Comparison of ENCODE assay signal across 17 cellular contexts in genomic region chr10:72653383-72654096, GRCh38. TPM values are rescaled to one million over a fixed set of nuclear protein-coding genes. Genes with fewer than 3 reads are reported as not detected.
DNase-seq lines count a peak whose midpoint lies in the region; ATAC-seq, FAIRE-seq and TF ChIP-seq lines count a peak whose summit lies in the region.
"Had no signal": no experiment of that assay in that cellular context is flagged by ENCODE, and none has a peak within 500 bp of the region (broad histone marks: within the 10 kb centered on the region; RNA-seq: fewer than 3 reads in every experiment).

No MANE protein-coding gene starts in this region.

- 38% methylated on average over 6 of the region's 6 CpGs for WGBS in HepG2 (ENCODE audit: low lambda C conversion rate)
- WGBS in right lobe of liver (ENCODE audit: insufficient coverage, low coverage, low lambda C conversion rate, missing lambda C conversion rate), result 79% methylated on average over 6 of the region's 6 CpGs

- H3K4me3 ChIP-seq in HepG2 (replicated peaks in 1 of 3; ENCODE audit: insufficient read depth in 1 of 3, low read depth in 2 of 3, low read length in 3 of 3) (no peak overlapping the region), right lobe of liver (no peak overlapping the region), gastrocnemius medialis (no peak overlapping the region)
- H3K4me3 ChIP-seq: A549 had no signal

- intact Hi-C loops in HepG2 (cut with micrococcal nuclease; ENCODE audit: unreplicated experiment), result no loop called here
- intact Hi-C loops in right lobe of liver (cut with DNase I), result no loop called here
- intact Hi-C loops in gastrocnemius medialis (cut with DNase I; ENCODE audit: low total_unique reads), result no loop called here

- TF ChIP-seq CTCF in HepG2 (CRISPR knock-in tag; IDR thresholded peaks at IDR 0.05) (no peak), right lobe of liver (IDR thresholded peaks at IDR 0.05) (no peak), gastrocnemius medialis (IDR thresholded peaks at IDR 0.05 in 4 of 5, conservative IDR thresholded peaks at IDR 0.05 in 1 of 5) (no peak)

- ATAC-seq in HepG2 (peak; percentile 23; the same call in 1 of the 3 replicates), right lobe of liver (no peak), gastrocnemius medialis (peak; percentile 94), GM21619 (IDR thresholded peaks at IDR 0.05; ENCODE audit: unreplicated experiment) (no peak)
- ATAC-seq: A549 had no signal

- in situ Hi-C loops in HepG2 (cut with HindIII; ENCODE audit: extremely low pct_ligation_motif_present, low pct_unique_long_range_greater_than_20kb), result no loop called here
- in situ Hi-C loops in gastrocnemius medialis (cut with MboI; ENCODE audit: low sequenced_read_pairs in 4 of 4), result no loop called here

- H3K79me2 ChIP-seq in HepG2 (ENCODE audit: insufficient read depth, low read length), result no peaks in the 10 kb centered on the region

- POLR2A ChIA-PET in HepG2 (lab: Yijun Ruan, JAX), result no interaction called here

- TF ChIP-seq EP300 in HepG2 (IDR thresholded peaks at IDR 0.05; ENCODE audit: low read depth in 2 of 2, low read length in 2 of 2) (no peak), HepG2 (CRISPR knock-in tag; IDR thresholded peaks at IDR 0.05; ENCODE audit: borderline replicate concordance) (no peak)

- no peaks in the 10 kb centered on the region for H4K20me1 ChIP-seq in HepG2 (ENCODE audit: insufficient read depth, low read length)

- BruUV-seq in HepG2 (replicated peaks; lab: Mats Ljungman, UMichigan), result no TSS peak

- H3K27ac ChIP-seq in HepG2 (ENCODE audit: extremely low read length, insufficient read depth, low read length), result no peak overlapping the region
- H3K27ac ChIP-seq in right lobe of liver, result no peak overlapping the region
- H3K27ac ChIP-seq in gastrocnemius medialis, result peak overlapping the region; percentile 39 to 79 (median 72)
- H3K27ac ChIP-seq: 22Rv1, C4-2B had no signal

- H3K4me2 ChIP-seq in HepG2 (ENCODE audit: low read depth, low read length), result no peak overlapping the region; the same call in 1 of the 2 replicates
- H3K4me2 ChIP-seq: A549 had no signal

- FAIRE-seq in HepG2 (lab: Jason Lieb, UNC), result no peak
- FAIRE-seq: A549, H54 had no signal

- no peak overlapping the region for H3K9ac ChIP-seq in HepG2 (ENCODE audit: insufficient read depth, low read depth, low read length)

- H3K27me3 ChIP-seq in HepG2 (ENCODE audit: control insufficient read depth in 1 of 2, insufficient read depth in 2 of 2, low read length in 2 of 2) (no peaks in the 10 kb centered on the region), right lobe of liver (no peaks in the 10 kb centered on the region), gastrocnemius medialis (no peaks in the 10 kb centered on the region)

- H2AFZ ChIP-seq in HepG2 (ENCODE audit: low read length), result no peak overlapping the region

- CTCF ChIA-PET in HepG2 (lab: Yijun Ruan, JAX; ENCODE audit: low intra/inter-chr PET ratio, low total read pairs), result no interaction called here

- TF ChIP-seq POLR2A in HepG2 (IDR thresholded peaks at IDR 0.05; ENCODE audit: insufficient read depth in 1 of 2, low read depth in 2 of 2, low read length in 2 of 2), result no peak
- TF ChIP-seq POLR2A in right lobe of liver (IDR thresholded peaks at IDR 0.05), result no peak
- no peak for TF ChIP-seq POLR2A in gastrocnemius medialis (IDR thresholded peaks at IDR 0.05)

- no peak for TF ChIP-seq RAD21 in HepG2 (CRISPR knock-in tag; IDR thresholded peaks at IDR 0.05)

- no peaks in the 10 kb centered on the region for H3K9me3 ChIP-seq in HepG2 (ENCODE audit: low read length)
- H3K9me3 ChIP-seq in right lobe of liver, result no peaks in the 10 kb centered on the region
- no peaks in the 10 kb centered on the region for H3K9me3 ChIP-seq in gastrocnemius medialis
- H3K9me3 ChIP-seq: A549 had no signal

- DNase-seq in HepG2 (ENCODE audit: low spot score), result no peak
- no peak for DNase-seq in right lobe of liver
- peak; percentile 30 for DNase-seq in myocyte (ENCODE audit: low read depth)
- DNase-seq in gastrocnemius medialis, result no peak
- DNase-seq in DMS79 treated with DMSO at 0.1 percent for 48 hours (lab: John Stamatoyannopoulos, UW), result no peak
- DNase-seq in UCSD-AML1 (lab: John Stamatoyannopoulos, UW; ENCODE audit: unreplicated experiment), result no peak
- DNase-seq: AML-193; CD4-positive, alpha-beta memory T cell; DMS153; DMS79; GF-D8; HCEC 1CT had no signal

- peaks cover 21% of the 10 kb centered on the region for H3K4me1 ChIP-seq in HepG2 (ENCODE audit: insufficient read depth, low read length)
- no peaks in the 10 kb centered on the region for H3K4me1 ChIP-seq in right lobe of liver
- peaks cover 6 to 11% of the 10 kb centered on the region in 2 donors for H3K4me1 ChIP-seq in gastrocnemius medialis

- no peaks in the 10 kb centered on the region for H3K36me3 ChIP-seq in HepG2 (replicated peaks in 1 of 2; ENCODE audit: control insufficient read depth in 1 of 2, insufficient read depth in 2 of 2, low read length in 2 of 2)
- no peaks in the 10 kb centered on the region for H3K36me3 ChIP-seq in right lobe of liver
- H3K36me3 ChIP-seq in gastrocnemius medialis, result no peaks in the 10 kb centered on the region

TF ChIP-seq in HepG2, 621 proteins besides CTCF, POLR2A, EP300 and RAD21 (continues in another document):
- TF ChIP-seq U2AF2 (IDR thresholded peaks at IDR 0.05; ENCODE audit: low read depth, low read length), result no peak
- TF ChIP-seq ZFP37 (CRISPR knock-in tag; IDR thresholded peaks at IDR 0.05; ENCODE audit: borderline replicate concordance), result no peak

RNA-seq across cellular contexts. Expression of gene MICU1, which starts 27.7 kb away (rescaled TPM):
- total RNA-seq in HepG2 (2016; rRNA removed; fragmentation: Illumina TruSeq; extraction: Trizol) (56.1 and 70.3 TPM in 2 replicates), right lobe of liver (10 to 100 TPM; 25.3 to 55.3 (median 38.2) TPM), myocyte (129 and 192 TPM in 2 replicates), gastrocnemius medialis (10 to 100 TPM; 42.7 to 62.2 (median 51.9) TPM)
- 11.5 and 13.8 TPM in 2 replicates for total RNA-seq in HepG2 (2016; cell fraction: cytosol; rRNA removed; fragmentation: Illumina TruSeq; extraction: Trizol; ENCODE audit: low read depth)
- 53.2 and 64.7 TPM in 2 replicates for total RNA-seq in HepG2 (2016; cell fraction: insoluble cytoplasmic fraction; rRNA removed; fragmentation: Illumina TruSeq; extraction: Trizol)
- total RNA-seq in HepG2 (2016; cell fraction: membrane; rRNA removed; fragmentation: Illumina TruSeq; extraction: Trizol), result 24.0 and 26.1 TPM in 2 replicates
- total RNA-seq in HepG2 (2016; cell fraction: nucleus; rRNA removed; fragmentation: Illumina TruSeq; extraction: Trizol), result 34.2 and 41.8 TPM in 2 replicates
- 32.5 and 35.2 TPM in 2 replicates for polyA plus RNA-seq in HepG2 (2011; rRNA removed)
- polyA plus RNA-seq in HepG2 (2011; cell fraction: cytosol; rRNA removed), result 28.3 and 35.6 TPM in 2 replicates
- polyA plus RNA-seq in HepG2 (2011; cell fraction: nucleus; rRNA removed), result 15.9 and 21.5 TPM in 2 replicates
- 41.4 and 61.9 TPM in 2 replicates for polyA plus RNA-seq in HepG2 (2012)
- polyA plus RNA-seq in HepG2 (2016; cell fraction: cytosol; fragmentation: Illumina TruSeq; extraction: Trizol; ENCODE audit: low read depth), result 9.9 and 13.3 TPM in 2 replicates
- 65.0 and 70.1 TPM in 2 replicates for polyA plus RNA-seq in HepG2 (2016; cell fraction: insoluble cytoplasmic fraction; fragmentation: Illumina TruSeq; extraction: Trizol; ENCODE audit: low read depth)
- 24.5 and 25.1 TPM in 2 replicates for polyA plus RNA-seq in HepG2 (2016; cell fraction: membrane; fragmentation: Illumina TruSeq; extraction: Trizol; ENCODE audit: low read depth)
- 32.3 and 34.1 TPM in 2 replicates for polyA plus RNA-seq in HepG2 (2016; cell fraction: nucleus; fragmentation: Illumina TruSeq; extraction: Trizol; ENCODE audit: insufficient read depth, low read depth)
- 43.1 and 46.3 TPM in 2 replicates for polyA minus RNA-seq in HepG2 (2011; rRNA and poly(A)+ RNA removed; ENCODE audit: low replicate concordance)
- 17.9 and 20.9 TPM in 2 replicates for polyA minus RNA-seq in HepG2 (2011; cell fraction: cytosol; rRNA and poly(A)+ RNA removed)
- 39.0 and 39.1 TPM in 2 replicates for polyA minus RNA-seq in HepG2 (2011; cell fraction: nucleus; rRNA and poly(A)+ RNA removed)
- polyA plus RNA-seq in myocyte (2012), result 102 TPM

RNA-seq across cellular contexts. Expression of gene MCU, which starts 38.4 kb away (rescaled TPM):
- 25.9 and 28.7 TPM in 2 replicates for total RNA-seq in HepG2 (2016; rRNA removed; fragmentation: Illumina TruSeq; extraction: Trizol)
- 6.8 and 8.5 TPM in 2 replicates for total RNA-seq in HepG2 (2016; cell fraction: cytosol; rRNA removed; fragmentation: Illumina TruSeq; extraction: Trizol; ENCODE audit: low read depth)
- 23.0 and 32.9 TPM in 2 replicates for total RNA-seq in HepG2 (2016; cell fraction: insoluble cytoplasmic fraction; rRNA removed; fragmentation: Illumina TruSeq; extraction: Trizol)
- total RNA-seq in HepG2 (2016; cell fraction: membrane; rRNA removed; fragmentation: Illumina TruSeq; extraction: Trizol), result 14.0 and 16.5 TPM in 2 replicates
- 18.7 and 28.2 TPM in 2 replicates for total RNA-seq in HepG2 (2016; cell fraction: nucleus; rRNA removed; fragmentation: Illumina TruSeq; extraction: Trizol)
- 39.6 and 64.5 TPM in 2 replicates for polyA plus RNA-seq in HepG2 (2011; rRNA removed)
- polyA plus RNA-seq in HepG2 (2011; cell fraction: cytosol; rRNA removed), result 18.2 and 23.5 TPM in 2 replicates
- polyA plus RNA-seq in HepG2 (2011; cell fraction: nucleus; rRNA removed), result 31.5 and 37.6 TPM in 2 replicates
- 12.8 and 13.7 TPM in 2 replicates for polyA plus RNA-seq in HepG2 (2012)
- polyA plus RNA-seq in HepG2 (2016; cell fraction: cytosol; fragmentation: Illumina TruSeq; extraction: Trizol; ENCODE audit: low read depth), result 3.1 and 3.5 TPM in 2 replicates
- 28.0 and 31.8 TPM in 2 replicates for polyA plus RNA-seq in HepG2 (2016; cell fraction: insoluble cytoplasmic fraction; fragmentation: Illumina TruSeq; extraction: Trizol; ENCODE audit: low read depth)
- polyA plus RNA-seq in HepG2 (2016; cell fraction: membrane; fragmentation: Illumina TruSeq; extraction: Trizol; ENCODE audit: low read depth), result 9.2 and 12.0 TPM in 2 replicates
- 25.5 and 28.7 TPM in 2 replicates for polyA plus RNA-seq in HepG2 (2016; cell fraction: nucleus; fragmentation: Illumina TruSeq; extraction: Trizol; ENCODE audit: insufficient read depth, low read depth)
- polyA minus RNA-seq in HepG2 (2011; rRNA and poly(A)+ RNA removed; ENCODE audit: low replicate concordance), result 69.2 and 137 TPM in 2 replicates
- 30.0 and 30.3 TPM in 2 replicates for polyA minus RNA-seq in HepG2 (2011; cell fraction: cytosol; rRNA and poly(A)+ RNA removed)
- polyA minus RNA-seq in HepG2 (2011; cell fraction: nucleus; rRNA and poly(A)+ RNA removed), result 28.7 and 31.4 TPM in 2 replicates
- 10 to 100 TPM in 4 of 6 experiments, 1 to 10 TPM in 2; 6.2 to 14.6 (median 10.4) TPM for total RNA-seq in right lobe of liver
- 83.5 and 160 TPM in 2 replicates for total RNA-seq in myocyte
- polyA plus RNA-seq in myocyte (2012), result 34.4 TPM
- 10 to 100 TPM; 25.1 to 61.3 (median 49.0) TPM for total RNA-seq in gastrocnemius medialis

Comparison
In these comparisons a context has a peak if more than half of its experiments do, and no peak if none do; other contexts are left out.
1. ATAC-seq: peak in HepG2 (single experiment) and gastrocnemius medialis (2 of 2); none in right lobe of liver (0 of 4) and GM21619 (single experiment).
2. H3K27ac ChIP-seq: peak in gastrocnemius medialis (4 of 4); none in HepG2 (single experiment) and right lobe of liver (0 of 3).